ENCODE assay signal across 10 cellular contexts in genomic region chr1:50425376-50426107, GRCh38. TPM values are rescaled to one million over a fixed set of nuclear protein-coding genes. Genes with fewer than 3 reads are reported as not detected.
DNase-seq lines count a peak whose midpoint lies in the region; ATAC-seq and TF ChIP-seq lines count a peak whose summit lies in the region.
"Had no signal": no experiment of that assay in that cellular context is flagged by ENCODE, and none has a peak within 500 bp of the region (broad histone marks: within the 10 kb centered on the region; RNA-seq: fewer than 3 reads in every experiment).

No MANE protein-coding gene starts in this region.

- peaks cover 88% of the 10 kb centered on the region for H3K27me3 Mint-ChIP-seq in T-helper 17 cell
- peaks cover 26% of the 10 kb centered on the region for H3K27me3 Mint-ChIP-seq in MCF 10A (ENCODE audit: insufficient read depth, unreplicated experiment)

- no peaks in the 10 kb centered on the region for H3K9me3 ChIP-seq in A673 (ENCODE audit: low read depth, low read length, poor library complexity, severe bottlenecking)
- no peaks in the 10 kb centered on the region for H3K9me3 ChIP-seq in T-helper 17 cell (ENCODE audit: control insufficient read depth, low read length, poor library complexity, severe bottlenecking)

- DNase-seq in A673 (ENCODE audit: low spot score) (peak; percentile 68), Daoy (ENCODE audit: low read depth) (peak; percentile 57), T-helper 17 cell (no peak), hepatic stellate cell (ENCODE audit: low spot score) (peak; percentile 76), MV-4-11 (lab: John Stamatoyannopoulos, UW) (no peak), anterior cingulate cortex (lab: John Stamatoyannopoulos, UW) (no peak), MCF 10A (ENCODE audit: unreplicated experiment) (no peak)
- DNase-seq: EL had no signal

- POLR2A ChIA-PET in A673 (lab: Charles Lee; ENCODE audit: low non-redundant PET) (no interaction called here), MCF 10A (lab: Yijun Ruan, JAX) (no interaction called here)

- H3K4me1 Mint-ChIP-seq in T-helper 17 cell (peaks cover 28% of the 10 kb centered on the region), MCF 10A (ENCODE audit: insufficient read depth, unreplicated experiment) (no peaks in the 10 kb centered on the region)

- intact Hi-C loops in A673 (cut with micrococcal nuclease; ENCODE audit: unreplicated experiment), result no loop called here
- intact Hi-C loops in MCF 10A (cut with micrococcal nuclease), result no loop called here

- H3K36me3 Mint-ChIP-seq in T-helper 17 cell (ENCODE audit: low read depth) (peaks cover 11% of the 10 kb centered on the region), MCF 10A (ENCODE audit: insufficient read depth, unreplicated experiment) (no peaks in the 10 kb centered on the region)

- TF ChIP-seq CTCF in A673 (conservative IDR thresholded peaks at IDR 0.05; ENCODE audit: low read depth, low read length), result no peak
- TF ChIP-seq CTCF in MCF 10A (IDR thresholded peaks at IDR 0.05; ENCODE audit: unreplicated experiment), result no peak

- no peak overlapping the region for H3K27ac Mint-ChIP-seq in T-helper 17 cell
- H3K27ac Mint-ChIP-seq in MCF 10A (ENCODE audit: low read depth, unreplicated experiment), result no peak overlapping the region

- BruUV-seq in A673 (replicated peaks; lab: Mats Ljungman, UMichigan) (no TSS peak), MCF 10A (replicated peaks; lab: Mats Ljungman, UMichigan) (no TSS peak)

- peaks cover 2% of the 10 kb centered on the region for H3K9me3 Mint-ChIP-seq in MCF 10A (ENCODE audit: unreplicated experiment)

- ATAC-seq in T-helper 17 cell (no peak), GM18868 (IDR thresholded peaks at IDR 0.05; ENCODE audit: unreplicated experiment) (no peak)

- CTCF ChIA-PET in A673 (lab: Charles Lee) (no interaction called here), MCF 10A (lab: Yijun Ruan, JAX) (interaction anchor here (0.7 kb wide), 1 partner anchor 31 kb away, joined by 3 read pairs; no protein-coding TSS in a partner anchor)

- H3K4me3 ChIP-seq in A673 (ENCODE audit: low read depth, low read length, poor library complexity, severe bottlenecking), result no peak overlapping the region

- no peak overlapping the region for H3K27ac ChIP-seq in A673 (ENCODE audit: low read depth, low read length, poor library complexity, severe bottlenecking)
- H3K27ac ChIP-seq: parathyroid adenoma had no signal

- H3K27me3 ChIP-seq in A673 (replicated peaks; ENCODE audit: insufficient read depth, low read depth, low read length, poor library complexity), result peaks cover 100% of the 10 kb centered on the region

- H3K4me3 Mint-ChIP-seq in T-helper 17 cell (peak overlapping the region; percentile 98), MCF 10A (ENCODE audit: unreplicated experiment) (no peak overlapping the region)

- H3K36me3 ChIP-seq in A673 (ENCODE audit: insufficient read depth, low read length, poor library complexity, severe bottlenecking), result no peaks in the 10 kb centered on the region

- H3K4me1 ChIP-seq in A673 (ENCODE audit: insufficient read depth, low read length, poor library complexity, severe bottlenecking), result peaks cover 13% of the 10 kb centered on the region
- H3K4me1 ChIP-seq: parathyroid adenoma had no signal

RNA-seq across cellular contexts. Expression of gene DMRTA2, which starts 2.3 kb away (rescaled TPM):
- total RNA-seq in A673 (2021) (0.28 and 0.37 TPM in 2 replicates), T-helper 17 cell (not detected), MCF 10A (2022) (not detected in 2 replicates)
- 24.9 and 29.2 TPM in 2 replicates for total RNA-seq in Daoy (2014; rRNA removed; shearing (Covaris generic))

Comparison
In these comparisons a context has a peak if more than half of its experiments do, and no peak if none do; other contexts are left out.
1. DNase-seq: peak in A673 (single experiment), Daoy (single experiment) and hepatic stellate cell (single experiment); none in T-helper 17 cell (0 of 3), MV-4-11 (single experiment), anterior cingulate cortex (0 of 58) and MCF 10A (single experiment).
2. RNA of gene DMRTA2, which starts 2.3 kb away (total RNA-seq): 24.9 to 29.2 TPM in Daoy; 0.28 to 0.37 TPM in A673, not detected in T-helper 17 cell and not detected in MCF 10A; every median in the first group is over 10 times any median in the second.